8 cellular contexts compared by ENCODE assay signal in the genomic region with DNA sequence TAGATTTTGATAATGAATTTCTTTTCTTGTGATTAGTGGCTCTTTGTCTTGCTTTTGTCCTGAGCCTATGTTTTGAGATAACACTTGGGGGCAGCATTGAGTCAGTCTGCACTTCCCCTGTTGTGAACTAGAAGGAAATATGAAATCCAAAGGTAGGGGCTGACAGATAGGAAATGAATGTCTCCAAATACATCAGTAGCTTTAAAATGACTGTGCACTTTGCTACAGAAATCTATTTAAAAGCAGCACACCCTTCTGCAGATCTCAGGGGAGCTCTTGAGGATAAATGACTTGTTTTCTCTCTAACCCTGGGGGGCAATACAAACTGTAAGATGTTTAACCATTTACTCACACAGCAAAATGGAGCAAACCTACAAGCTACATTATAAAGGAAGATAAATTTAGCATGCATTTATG.
A peak's percentile ranks its signal among the peaks of the same experiment; 100 is the strongest.
DNase-seq lines count a peak whose midpoint lies in the region; ATAC-seq, FAIRE-seq and TF ChIP-seq lines count a peak whose summit lies in the region.

No MANE protein-coding gene starts in this region.

- peak; percentile 71 for ATAC-seq in HG02885 (IDR thresholded peaks at IDR 0.05; ENCODE audit: poor library complexity, unreplicated experiment)
- no peak for ATAC-seq in HG02870 (IDR thresholded peaks at IDR 0.05; ENCODE audit: unreplicated experiment)

- no peaks in the 10 kb centered on the region for H3K36me3 ChIP-seq in small intestine (ENCODE audit: control insufficient read depth in 2 of 2, insufficient read depth in 2 of 2, low read length in 2 of 2)

- H3K9me3 ChIP-seq in small intestine (ENCODE audit: control insufficient read depth, low read depth), result no peaks in the 10 kb centered on the region

- FAIRE-seq in small intestine (lab: Jason Lieb, UNC), result no peak

- TF ChIP-seq CTCF in epithelial cell of esophagus (IDR thresholded peaks at IDR 0.05; ENCODE audit: insufficient read depth, low read depth, low read length, missing control alignments), result peak; percentile 19

- peak; percentile 54 for DNase-seq in DMS153 treated with DMSO at 0.1 percent for 48 hours (lab: John Stamatoyannopoulos, UW; ENCODE audit: unreplicated experiment)
- DNase-seq in NCI-H82 (lab: John Stamatoyannopoulos, UW), result peak; percentile 64
- peak; percentile 8 for DNase-seq in epithelial cell of esophagus (ENCODE audit: low read depth)
- DNase-seq in small intestine, result peak; percentile 6
- DNase-seq in AG08395 (ENCODE audit: low spot score), result no peak
- DNase-seq in middle frontal gyrus (ENCODE audit: extremely low spot score, low spot score), result no peak

- no peak overlapping the region for H3K4me3 ChIP-seq in epithelial cell of esophagus (ENCODE audit: low read length)
- no peak overlapping the region for H3K4me3 ChIP-seq in small intestine (ENCODE audit: low read depth in 1 of 2, low read length in 2 of 2)

- no peaks in the 10 kb centered on the region for H3K27me3 ChIP-seq in small intestine (ENCODE audit: control insufficient read depth in 2 of 2, insufficient read depth in 2 of 2, low read length in 2 of 2)

- H3K27ac ChIP-seq in small intestine (ENCODE audit: low read depth in 1 of 2, low read length in 1 of 2), result no peak overlapping the region

- H3K4me1 ChIP-seq in small intestine (ENCODE audit: control insufficient read depth in 2 of 2, insufficient read depth in 1 of 2, low read depth in 1 of 2, low read length in 1 of 2), result no peaks in the 10 kb centered on the region

Comparison
In these comparisons a context has a peak if more than half of its experiments do, and no peak if none do; other contexts are left out.
1. DNase-seq: peak in DMS153 treated with DMSO at 0.1 percent for 48 hours (single experiment), NCI-H82 (single experiment), epithelial cell of esophagus (single experiment) and small intestine (single experiment); none in AG08395 (single experiment) and middle frontal gyrus (single experiment).